In the genomic region with DNA sequence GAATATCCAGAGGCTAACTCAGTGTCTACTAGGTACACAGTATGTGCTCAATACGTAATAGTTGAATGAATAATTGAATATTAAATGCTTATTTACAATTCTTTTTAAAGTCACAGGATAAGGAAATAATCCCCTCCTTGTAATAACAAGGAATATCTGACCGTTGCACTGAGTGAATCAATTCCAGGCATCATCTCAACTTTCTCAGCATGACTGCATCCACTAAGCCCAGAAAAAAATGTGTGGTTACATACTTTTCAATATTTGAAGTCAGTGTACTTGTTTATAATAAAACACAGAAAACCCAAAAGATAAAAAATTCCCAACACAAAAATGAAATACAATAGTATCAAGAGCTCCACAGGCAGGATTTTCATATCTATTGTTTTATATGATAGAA, we compare ENCODE assay signal across 17 cellular contexts.
DNase-seq lines count a peak whose midpoint lies in the region; ATAC-seq and TF ChIP-seq lines count a peak whose summit lies in the region.
"Had no signal": no experiment of that assay in that cellular context is flagged by ENCODE, and none has a peak within 500 bp of the region (broad histone marks: within the 10 kb centered on the region; RNA-seq: fewer than 3 reads in every experiment).

No MANE protein-coding gene starts in this region.

- H3K27me3 Mint-ChIP-seq in MCF 10A (ENCODE audit: insufficient read depth, unreplicated experiment) = no peaks in the 10 kb centered on the region
- no peaks in the 10 kb centered on the region for H3K27me3 Mint-ChIP-seq in activated T-cell treated with anti-CD3 and anti-CD28 coated beads, Interleukin-2, amount 50 U/mL, for 72 hours (ENCODE audit: low read depth)

- no peak for ATAC-seq in activated T-cell treated with anti-CD3 and anti-CD28 coated beads, Interleukin-2, amount 50 U/mL, for 72 hours (replicated peaks in 1 of 2)
- ATAC-seq: activated T-helper 17 cell treated with anti-CD3 and anti-CD28 coated beads, Interleukin-2, amount 50 U/mL, for 72 hours had no signal

- TF ChIP-seq CTCF in MCF 10A (IDR thresholded peaks at IDR 0.05; ENCODE audit: unreplicated experiment) (no peak), mammary epithelial cell (conservative IDR thresholded peaks at IDR 0.05 in 1 of 2, IDR thresholded peaks at IDR 0.05 in 1 of 2; ENCODE audit: extremely low read depth in 1 of 2, insufficient read depth in 1 of 2, low read depth in 1 of 2, low read length in 2 of 2) (no peak), uterus (IDR thresholded peaks at IDR 0.05) (no peak)

- H3K4me1 ChIP-seq in mammary epithelial cell (ENCODE audit: insufficient read depth, low read length) = peaks cover 23% of the 10 kb centered on the region
- no peaks in the 10 kb centered on the region for H3K4me1 ChIP-seq in uterus

- H3K27ac Mint-ChIP-seq in MCF 10A (ENCODE audit: low read depth, unreplicated experiment) = peak overlapping the region; percentile 100
- H3K27ac Mint-ChIP-seq in activated T-cell treated with anti-CD3 and anti-CD28 coated beads, Interleukin-2, amount 50 U/mL, for 72 hours = no peak overlapping the region
- H3K27ac Mint-ChIP-seq: activated T-helper 17 cell treated with anti-CD3 and anti-CD28 coated beads, Interleukin-2, amount 50 U/mL, for 72 hours; nephron; stimulated activated naive CD8-positive, alpha-beta T cell treated with anti-CD3 and anti-CD28 coated beads, Interleukin-15, Interleukin-2, amounts not matched to agents 100 ng/mL and 50 ng/mL, for 24 hours had no signal

- peak; percentile 33 for DNase-seq in MCF 10A (ENCODE audit: unreplicated experiment)
- DNase-seq in mammary epithelial cell = no peak
- DNase-seq in brain pericyte (ENCODE audit: low read depth, low spot score) = peak; percentile 53
- DNase-seq in kidney glomerular epithelial cell (lab: John Stamatoyannopoulos, UW) = peak; percentile 39
- no peak for DNase-seq in uterus
- DNase-seq in mucosa of gallbladder (ENCODE audit: low spot score) = no peak
- DNase-seq in activated CD4-positive, alpha-beta T cell treated with anti-CD3 and anti-CD28 coated beads, Interleukin-2, amount 50 U/mL, for 4 hours = no peak
- DNase-seq in activated T-cell treated with anti-CD3 and anti-CD28 coated beads, Interleukin-2, amount 50 U/mL, for 72 hours = no peak
- DNase-seq: activated CD4-positive, alpha-beta T cell treated with anti-CD3 and anti-CD28 coated beads, Interleukin-2, amount 50 U/mL, for 48 hours; caudate nucleus; hypothalamus; left ventricle myocardium superior; NCI-H2081; Right ventricle myocardium superior had no signal

- no peaks in the 10 kb centered on the region for H3K79me2 ChIP-seq in mammary epithelial cell (ENCODE audit: insufficient read depth, low read length)

- H3K4me3 ChIP-seq in mammary epithelial cell (replicated peaks in 1 of 3; ENCODE audit: insufficient read depth in 1 of 3, low read depth in 2 of 3, low read length in 3 of 3) (no peak overlapping the region), uterus (no peak overlapping the region)

- H3K9me3 Mint-ChIP-seq in MCF 10A (ENCODE audit: unreplicated experiment) = peaks cover 15% of the 10 kb centered on the region
- H3K9me3 Mint-ChIP-seq in activated T-cell treated with anti-CD3 and anti-CD28 coated beads, Interleukin-2, amount 50 U/mL, for 72 hours = peaks cover 0 to 3% of the 10 kb centered on the region in 2 donors
- H3K9me3 Mint-ChIP-seq: activated T-helper 17 cell treated with anti-CD3 and anti-CD28 coated beads, Interleukin-2, amount 50 U/mL, for 72 hours; nephron; stimulated activated naive CD8-positive, alpha-beta T cell treated with anti-CD3 and anti-CD28 coated beads, Interleukin-15, Interleukin-2, amounts not matched to agents 100 ng/mL and 50 ng/mL, for 24 hours had no signal

- H3K4me3 Mint-ChIP-seq in MCF 10A (ENCODE audit: unreplicated experiment) = peak overlapping the region; percentile 74
- no peak overlapping the region for H3K4me3 Mint-ChIP-seq in activated T-cell treated with anti-CD3 and anti-CD28 coated beads, Interleukin-2, amount 50 U/mL, for 72 hours
- H3K4me3 Mint-ChIP-seq: activated T-helper 17 cell treated with anti-CD3 and anti-CD28 coated beads, Interleukin-2, amount 50 U/mL, for 72 hours; nephron; stimulated activated naive CD8-positive, alpha-beta T cell treated with anti-CD3 and anti-CD28 coated beads, Interleukin-15, Interleukin-2, amounts not matched to agents 100 ng/mL and 50 ng/mL, for 24 hours had no signal

- no peak overlapping the region for H2AFZ ChIP-seq in mammary epithelial cell (ENCODE audit: low read depth, low read length)

- H3K9ac ChIP-seq in mammary epithelial cell (ENCODE audit: insufficient read depth, low read length) = no peak overlapping the region

- H4K20me1 ChIP-seq in mammary epithelial cell (ENCODE audit: insufficient read depth, low read length) = no peaks in the 10 kb centered on the region

- H3K9me3 ChIP-seq in mammary epithelial cell (replicated peaks; ENCODE audit: insufficient read depth, low read length) = no peaks in the 10 kb centered on the region
- no peaks in the 10 kb centered on the region for H3K9me3 ChIP-seq in uterus

- H3K27ac ChIP-seq in mammary epithelial cell (ENCODE audit: insufficient read depth, low read depth, low read length) (no peak overlapping the region), uterus (peak overlapping the region; percentile 43 to 75)

- dilution Hi-C loops in mammary epithelial cell (cut with HindIII; ENCODE audit: low sequenced_read_pairs) = no loop called here

- H3K27me3 ChIP-seq in mammary epithelial cell (ENCODE audit: insufficient read depth, low read length) (no peaks in the 10 kb centered on the region), uterus (no peaks in the 10 kb centered on the region)

- H3K4me2 ChIP-seq in mammary epithelial cell (ENCODE audit: insufficient read depth, low read depth, low read length) = no peak overlapping the region

- H3K4me1 Mint-ChIP-seq in MCF 10A (ENCODE audit: insufficient read depth, unreplicated experiment) = peaks cover 48% of the 10 kb centered on the region
- H3K4me1 Mint-ChIP-seq in activated T-cell treated with anti-CD3 and anti-CD28 coated beads, Interleukin-2, amount 50 U/mL, for 72 hours (ENCODE audit: low read depth) = no peaks in the 10 kb centered on the region
- H3K4me1 Mint-ChIP-seq: activated T-helper 17 cell treated with anti-CD3 and anti-CD28 coated beads, Interleukin-2, amount 50 U/mL, for 72 hours; nephron had no signal

- BruUV-seq in MCF 10A (replicated peaks; lab: Mats Ljungman, UMichigan) (TSS peak; percentile 91), mammary epithelial cell (replicated peaks; lab: Mats Ljungman, UMichigan) (no TSS peak)

- H3K36me3 ChIP-seq in mammary epithelial cell (ENCODE audit: insufficient read depth, low read length) (no peaks in the 10 kb centered on the region), uterus (no peaks in the 10 kb centered on the region)

- peaks cover 8% of the 10 kb centered on the region for H3K36me3 Mint-ChIP-seq in MCF 10A (ENCODE audit: insufficient read depth, unreplicated experiment)
- H3K36me3 Mint-ChIP-seq in activated T-cell treated with anti-CD3 and anti-CD28 coated beads, Interleukin-2, amount 50 U/mL, for 72 hours (ENCODE audit: insufficient read depth in 2 of 2) = no peaks in the 10 kb centered on the region

- 100% methylated on average over 2 of the region's 2 CpGs for WGBS in mammary epithelial cell (ENCODE audit: low coverage, missing lambda C conversion rate)

- intact Hi-C loops in MCF 10A (cut with micrococcal nuclease) = loop anchor here (1.0 to 2.0 kb wide), 2 partner anchors 55 to 56 kb away; no protein-coding TSS in a partner anchor
- intact Hi-C loops in mammary epithelial cell (cut with micrococcal nuclease) = no loop called here
- intact Hi-C loops in uterus (cut with DNase I; ENCODE audit: low total_unique reads) = no loop called here

- CTCF ChIA-PET in MCF 10A (lab: Yijun Ruan, JAX) (interaction anchor here (0.6 to 2.5 kb wide), 7 partner anchors 9 to 280 kb away, joined by 3 to 10 read pairs (median 3); no protein-coding TSS in a partner anchor), mammary epithelial cell (lab: Charles Lee; ENCODE audit: low non-redundant PET) (no interaction called here)

- POLR2A ChIA-PET in MCF 10A (lab: Yijun Ruan, JAX) = interaction anchor here (0.7 to 2.6 kb wide), 12 partner anchors 9 to 912 kb away, joined by 3 to 26 read pairs (median 5); no protein-coding TSS in a partner anchor

- in situ Hi-C loops in mammary epithelial cell (cut with MboI; ENCODE audit: low sequenced_read_pairs in 2 of 2) = no loop called here

- no peak for TF ChIP-seq POLR2A in uterus (IDR thresholded peaks at IDR 0.05)

Comparison
In these comparisons a context has a peak if more than half of its experiments do, and no peak if none do; other contexts are left out.
1. DNase-seq: peak in MCF 10A (single experiment), brain pericyte (single experiment) and kidney glomerular epithelial cell (single experiment); none in mammary epithelial cell (single experiment), uterus (0 of 2), mucosa of gallbladder (single experiment), activated CD4-positive, alpha-beta T cell treated with anti-CD3 and anti-CD28 coated beads, Interleukin-2, amount 50 U/mL, for 4 hours (0 of 2) and activated T-cell treated with anti-CD3 and anti-CD28 coated beads, Interleukin-2, amount 50 U/mL, for 72 hours (0 of 2).